Comparison of ENCODE assay signal across 32 cellular contexts in the genomic region with DNA sequence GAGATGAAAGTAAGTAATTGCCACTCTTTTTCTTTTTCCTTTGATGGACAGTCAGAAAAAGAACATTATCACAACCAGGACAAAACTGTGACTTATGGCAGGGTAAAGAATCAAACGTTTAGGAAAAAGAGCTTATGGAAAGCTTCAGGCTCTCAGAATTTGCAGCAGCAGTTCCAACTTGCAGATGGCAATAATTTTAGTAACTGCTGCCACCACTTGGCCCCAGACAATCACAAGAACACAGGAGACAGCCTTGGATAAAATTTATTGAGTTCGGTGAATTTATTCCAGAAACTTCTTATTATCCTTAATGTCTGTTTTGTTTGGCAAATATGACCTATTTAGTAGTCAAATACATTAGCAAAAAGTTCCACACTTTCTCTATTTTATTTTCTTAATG.
A peak's percentile ranks its signal among the peaks of the same experiment; 100 is the strongest.
DNase-seq lines count a peak whose midpoint lies in the region; ATAC-seq and TF ChIP-seq lines count a peak whose summit lies in the region.
"Had no signal": no experiment of that assay in that cellular context is flagged by ENCODE, and none has a peak within 500 bp of the region (broad histone marks: within the 10 kb centered on the region; RNA-seq: fewer than 3 reads in every experiment).

No MANE protein-coding gene starts in this region.

- no peak overlapping the region for H3K4me3 ChIP-seq in BE2C (ENCODE audit: low read depth, low read length)
- H3K4me3 ChIP-seq in LNCaP clone FGC (ENCODE audit: low read depth, low read length) = no peak overlapping the region
- H3K4me3 ChIP-seq in RWPE2 (ENCODE audit: severe bottlenecking) = no peak overlapping the region
- H3K4me3 ChIP-seq: HAP-1, heart right ventricle, lower lobe of right lung, prostate gland, sigmoid colon, SK-N-MC, transverse colon had no signal

- DNase-seq in BE2C = no peak
- DNase-seq in LNCaP clone FGC (ENCODE audit: low read depth) = no peak
- DNase-seq in RWPE2 (ENCODE audit: low spot score) = no peak
- no peak for DNase-seq in foreskin keratinocyte
- DNase-seq in HPDE6-E6E7 (ENCODE audit: extremely low spot score) = no peak
- DNase-seq in stimulated activated CD4-positive, alpha-beta T cell treated with anti-CD3 and anti-CD28 coated beads, Interleukin-15, amount 100 ng/mL, for 24 hours = no peak
- no peak for DNase-seq in HuH-7.5 (ENCODE audit: low spot score)
- DNase-seq: activated CD4-positive, alpha-beta T cell treated with anti-CD3 and anti-CD28 coated beads, Interleukin-2, amount 50 U/mL, for 4 hours; activated CD8-positive, alpha-beta memory T cell treated with anti-CD3 and anti-CD28 coated beads, Interleukin-2, amount 10 ng/mL, durations not matched to agents 7 days and 5 days; activated T-cell treated with anti-CD3 and anti-CD28 coated beads, Interleukin-2, amount 50 U/mL, for 48 hours; Caco-2; cortex of kidney; foreskin melanocyte; heart right ventricle; Kasumi-1; kidney glomerular epithelial cell; lower lobe of right lung; naive thymus-derived CD8-positive, alpha-beta T cell; NCI-H1694; NCI-H524 treated with DMSO at 0.1 percent for 48 hours; sigmoid colon; stimulated activated CD4-positive, alpha-beta T cell treated with anti-CD3 and anti-CD28 coated beads, Interleukin-12 subunit alpha, Interleukin-12 subunit beta, amount 100 ng/mL, for 4 hours; stimulated activated CD4-positive, alpha-beta T cell treated with anti-CD3 and anti-CD28 coated beads, Interleukin-4, amount 100 ng/mL, for 1 hour; T-helper 17 cell; transverse colon had no signal

- H3K27me3 ChIP-seq in BE2C = no peaks in the 10 kb centered on the region
- no peaks in the 10 kb centered on the region for H3K27me3 ChIP-seq in RWPE2 (ENCODE audit: insufficient read depth, poor library complexity, severe bottlenecking)
- no peaks in the 10 kb centered on the region for H3K27me3 ChIP-seq in foreskin keratinocyte
- H3K27me3 ChIP-seq: heart right ventricle, sigmoid colon, transverse colon had no signal

- ATAC-seq in RWPE2 (ENCODE audit: low read depth) (no peak), foreskin keratinocyte (no peak)
- ATAC-seq: activated CD4-positive, CD25-positive, alpha-beta regulatory T cell treated with anti-CD3 and anti-CD28 coated beads, Interleukin-2, amount 50 U/mL, for 24 hours; activated CD8-positive, alpha-beta memory T cell treated with anti-CD3 and anti-CD28 coated beads, Interleukin-2, amount 10 ng/mL, durations not matched to agents 7 days and 5 days; esophagus mucosa; heart right ventricle; HepG2; lower lobe of right lung; naive thymus-derived CD8-positive, alpha-beta T cell; T-helper 17 cell had no signal

- no peaks in the 10 kb centered on the region; the same call in 1 of the 2 replicates for H3K4me1 ChIP-seq in BE2C
- no peaks in the 10 kb centered on the region for H3K4me1 ChIP-seq in RWPE2 (ENCODE audit: insufficient read depth, poor library complexity, severe bottlenecking)
- no peaks in the 10 kb centered on the region for H3K4me1 ChIP-seq in foreskin keratinocyte
- H3K4me1 ChIP-seq: Caco-2, HAP-1, heart right ventricle, lower lobe of right lung, prostate gland, sigmoid colon, transverse colon had no signal

- H3K27ac ChIP-seq in RWPE2 (ENCODE audit: poor library complexity, severe bottlenecking) (no peak overlapping the region), foreskin keratinocyte (no peak overlapping the region)
- H3K27ac ChIP-seq: heart right ventricle, lower lobe of right lung, prostate gland, RWPE1, sigmoid colon, SK-N-MC, transverse colon had no signal

- H3K36me3 ChIP-seq in BE2C (no peaks in the 10 kb centered on the region), RWPE2 (ENCODE audit: low read depth) (0 out of 2 replicates have a peak, but pooled peaks cover 3% of the 10 kb centered on the region)
- H3K36me3 ChIP-seq: HAP-1, heart right ventricle, lower lobe of right lung, prostate gland, sigmoid colon, transverse colon had no signal

- TF ChIP-seq CTCF in BE2C (IDR thresholded peaks at IDR 0.05; ENCODE audit: low read depth, low read length) (peak; percentile 10; the same call in 1 of the 2 replicates), LNCaP clone FGC (IDR thresholded peaks at IDR 0.05; ENCODE audit: control insufficient read depth, extremely low read depth, insufficient read depth) (peak; percentile 55), RWPE2 (IDR thresholded peaks at IDR 0.05; ENCODE audit: poor library complexity, severe bottlenecking) (peak; percentile 48), foreskin keratinocyte (conservative IDR thresholded peaks at IDR 0.05) (peak; percentile 13)

- H3K9me3 ChIP-seq in BE2C = 0 out of 2 replicates have a peak, but pooled peaks cover 2% of the 10 kb centered on the region
- no peaks in the 10 kb centered on the region for H3K9me3 ChIP-seq in RWPE2 (ENCODE audit: severe bottlenecking)
- H3K9me3 ChIP-seq: Caco-2, HAP-1, lower lobe of right lung, prostate gland, sigmoid colon, transverse colon had no signal
